Comparison of ENCODE assay signal across 1 cellular context in genomic region chr11:75668508-75669297, GRCh38.
TF ChIP-seq lines count a peak whose summit lies in the region.

Gene MAP6 (minus strand): TSS chr11:75669038. CDS start chr11:75668369, 669 bp downstream.

TF ChIP-seq in IMR-90, 13 proteins besides CTCF, POLR2A, EP300 and RAD21:
- TF ChIP-seq BHLHE40 (IDR thresholded peaks at IDR 0.05; ENCODE audit: low read depth, low read length) (no peak), FOS (IDR thresholded peaks at IDR 0.05; ENCODE audit: low read depth, low read length) (no peak), USF2 (IDR thresholded peaks at IDR 0.05; ENCODE audit: low read depth, low read length) (no peak), MXI1 (IDR thresholded peaks at IDR 0.05; ENCODE audit: borderline replicate concordance, low read depth, low read length) (no peak), NFE2L2 (IDR thresholded peaks at IDR 0.05; ENCODE audit: low read depth, low read length) (no peak), RFX5 (IDR thresholded peaks at IDR 0.05; ENCODE audit: low read depth, low read length) (no peak), RCOR1 (IDR thresholded peaks at IDR 0.05; ENCODE audit: insufficient replicate concordance, low read length) (no peak), SMC3 (IDR thresholded peaks at IDR 0.05; ENCODE audit: low read depth, low read length) (no peak)
